ENCODE assay signal across 18 cellular contexts in the genomic region with DNA sequence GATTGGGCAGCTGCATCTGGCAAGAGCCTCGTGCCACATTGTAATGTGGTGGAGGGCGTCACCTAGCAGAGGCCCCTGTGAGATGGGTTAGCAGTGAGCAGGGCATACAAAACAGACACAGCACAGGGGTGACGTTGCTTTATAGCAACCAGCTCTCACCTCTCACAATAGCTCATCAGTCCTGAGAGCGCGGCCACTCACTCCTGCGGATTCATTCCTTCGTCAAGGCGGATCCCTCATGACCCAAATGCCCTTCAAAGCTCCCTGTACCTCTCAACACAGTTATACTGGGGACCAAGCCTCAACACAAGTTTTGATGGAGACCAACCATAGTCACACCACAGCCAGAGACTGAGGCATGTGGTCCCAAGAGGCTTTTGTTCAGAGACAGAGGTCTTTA. TPM values are rescaled to one million over a fixed set of nuclear protein-coding genes. Genes with fewer than 3 reads are reported as not detected.
DNase-seq lines count a peak whose midpoint lies in the region; ATAC-seq, FAIRE-seq and TF ChIP-seq lines count a peak whose summit lies in the region.
"Had no signal": no experiment of that assay in that cellular context is flagged by ENCODE, and none has a peak within 500 bp of the region (broad histone marks: within the 10 kb centered on the region; RNA-seq: fewer than 3 reads in every experiment).

No MANE protein-coding gene starts in this region.

- TF ChIP-seq RAD21 in HepG2 (CRISPR knock-in tag; IDR thresholded peaks at IDR 0.05), result no peak

- H2AFZ ChIP-seq in HepG2 (ENCODE audit: low read length), result no peak overlapping the region

- in situ Hi-C loops in HepG2 (cut with HindIII; ENCODE audit: extremely low pct_ligation_motif_present, low pct_unique_long_range_greater_than_20kb), result no loop called here

- no peaks in the 10 kb centered on the region for H3K9me3 ChIP-seq in right lobe of liver
- no peaks in the 10 kb centered on the region for H3K9me3 ChIP-seq in HepG2 (ENCODE audit: low read length)
- no peaks in the 10 kb centered on the region for H3K9me3 ChIP-seq in Peyer's patch
- H3K9me3 ChIP-seq in thyroid gland, result no peaks in the 10 kb centered on the region
- H3K9me3 ChIP-seq: A549, SJSA1 had no signal

- peaks cover 10 to 17% of the 10 kb centered on the region in 2 donors for H3K36me3 Mint-ChIP-seq in naive B cell

- POLR2A ChIA-PET in HepG2 (lab: Yijun Ruan, JAX), result interaction anchor here (1.2 kb wide), 1 partner anchor 11 kb away, joined by 3 read pairs; no protein-coding TSS in a partner anchor

- H3K36me3 ChIP-seq in right lobe of liver, result no peaks in the 10 kb centered on the region
- no peaks in the 10 kb centered on the region for H3K36me3 ChIP-seq in HepG2 (replicated peaks in 1 of 2; ENCODE audit: control insufficient read depth in 1 of 2, insufficient read depth in 2 of 2, low read length in 2 of 2)
- H3K36me3 ChIP-seq in Peyer's patch, result peaks cover 0 to 48% (median 0%) of the 10 kb centered on the region in 3 donors
- H3K36me3 ChIP-seq in thyroid gland, result peaks cover 1 to 6% of the 10 kb centered on the region in 2 donors
- H3K36me3 ChIP-seq: SJSA1 had no signal

- FAIRE-seq in HepG2 (lab: Jason Lieb, UNC), result no peak
- FAIRE-seq: A549 had no signal

- TF ChIP-seq EP300 in HepG2 (IDR thresholded peaks at IDR 0.05; ENCODE audit: low read depth in 2 of 2, low read length in 2 of 2) (no peak), HepG2 (CRISPR knock-in tag; IDR thresholded peaks at IDR 0.05; ENCODE audit: borderline replicate concordance) (no peak)

- H3K9ac ChIP-seq in HepG2 (ENCODE audit: insufficient read depth, low read depth, low read length), result no peak overlapping the region

- no peaks in the 10 kb centered on the region for H3K79me2 ChIP-seq in HepG2 (ENCODE audit: insufficient read depth, low read length)

- DNase-seq in right lobe of liver (no peak), HepG2 (ENCODE audit: low spot score) (no peak), Peyer's patch (peak in 2 of 3 donors; percentile 11 to 41), naive B cell (no peak), thyroid gland (no peak), DMS53 treated with DMSO at 0.1 percent for 48 hours (lab: John Stamatoyannopoulos, UW; ENCODE audit: unreplicated experiment) (no peak), KG1 (lab: John Stamatoyannopoulos, UW) (no peak), SKM-1 treated with dmso at 0.1 percent for 144 hours (lab: John Stamatoyannopoulos, UW; ENCODE audit: unreplicated experiment) (no peak)
- DNase-seq: COR-L47, DMS153, NCI-H1105 treated with DMSO at 0.1 percent for 48 hours, NCI-H1694 treated with DMSO at 0.1 percent for 48 hours, PC-3 had no signal

- H3K4me1 ChIP-seq in right lobe of liver (peaks cover 0 to 46% (median 11%) of the 10 kb centered on the region in 4 donors), HepG2 (ENCODE audit: insufficient read depth, low read length) (no peaks in the 10 kb centered on the region), Peyer's patch (peaks cover 6 to 50% (median 13%) of the 10 kb centered on the region in 4 donors), thyroid gland (peaks cover 37 to 52% of the 10 kb centered on the region in 2 donors)
- H3K4me1 ChIP-seq: A549, SJSA1 had no signal

- peaks cover 41 to 64% (median 48%) of the 10 kb centered on the region in 3 donors for H3K4me1 Mint-ChIP-seq in naive B cell

- peak overlapping the region in 3 of 8 donors; percentile 79 to 84 (median 79) for H3K4me3 Mint-ChIP-seq in naive B cell
- H3K4me3 Mint-ChIP-seq: CD14-positive monocyte had no signal

- peak overlapping the region; percentile 89 to 99 (median 96) for H3K27ac Mint-ChIP-seq in naive B cell

- no peaks in the 10 kb centered on the region for H3K9me3 Mint-ChIP-seq in naive B cell

- intact Hi-C loops in right lobe of liver (cut with DNase I), result no loop called here
- intact Hi-C loops in HepG2 (cut with micrococcal nuclease; ENCODE audit: unreplicated experiment), result no loop called here
- intact Hi-C loops in thyroid gland (cut with DNase I), result no loop called here

- no peak overlapping the region for H3K4me2 ChIP-seq in HepG2 (ENCODE audit: low read depth, low read length)
- H3K4me2 ChIP-seq: A549 had no signal

- TF ChIP-seq POLR2A in right lobe of liver (IDR thresholded peaks at IDR 0.05) (no peak), HepG2 (IDR thresholded peaks at IDR 0.05; ENCODE audit: insufficient read depth in 1 of 2, low read depth in 2 of 2, low read length in 2 of 2) (no peak), Peyer's patch (IDR thresholded peaks at IDR 0.05) (no peak), thyroid gland (IDR thresholded peaks at IDR 0.05) (no peak)

- H4K20me1 ChIP-seq in HepG2 (ENCODE audit: insufficient read depth, low read length), result no peaks in the 10 kb centered on the region

- ATAC-seq in right lobe of liver, result no peak
- no peak for ATAC-seq in HepG2
- no peak for ATAC-seq in naive B cell (ENCODE audit: low read depth in 2 of 2)
- ATAC-seq: A549 had no signal

- no peak for TF ChIP-seq CTCF in right lobe of liver (IDR thresholded peaks at IDR 0.05)
- TF ChIP-seq CTCF in HepG2 (CRISPR knock-in tag; IDR thresholded peaks at IDR 0.05), result no peak
- no peak for TF ChIP-seq CTCF in Peyer's patch (IDR thresholded peaks at IDR 0.05)
- TF ChIP-seq CTCF in thyroid gland (IDR thresholded peaks at IDR 0.05), result no peak

- no peak overlapping the region for H3K4me3 ChIP-seq in right lobe of liver
- H3K4me3 ChIP-seq in HepG2 (replicated peaks in 1 of 3; ENCODE audit: insufficient read depth in 1 of 3, low read depth in 2 of 3, low read length in 3 of 3), result no peak overlapping the region
- no peak overlapping the region for H3K4me3 ChIP-seq in Peyer's patch
- H3K4me3 ChIP-seq in thyroid gland (replicated peaks in 1 of 3), result no peak overlapping the region
- H3K4me3 ChIP-seq: A549, SJSA1 had no signal

- no TSS peak for BruUV-seq in HepG2 (replicated peaks; lab: Mats Ljungman, UMichigan)

- H3K27ac ChIP-seq in right lobe of liver, result peak overlapping the region in 2 of 3 donors; percentile 56 to 91
- no peak overlapping the region for H3K27ac ChIP-seq in HepG2 (ENCODE audit: extremely low read length, insufficient read depth, low read length)
- peak overlapping the region in 1 of 4 donors; percentile 72 for H3K27ac ChIP-seq in Peyer's patch
- peak overlapping the region; percentile 53 to 72 (median 67) for H3K27ac ChIP-seq in thyroid gland
- H3K27ac ChIP-seq: A549, SJSA1 had no signal

- WGBS in right lobe of liver (ENCODE audit: insufficient coverage, low coverage, low lambda C conversion rate, missing lambda C conversion rate), result 83% methylated on average over 1 of the region's 8 CpGs
- WGBS in HepG2 (ENCODE audit: low lambda C conversion rate), result 46% methylated on average over 8 of the region's 8 CpGs
- WGBS in thyroid gland, 2 donors, result 82 to 88% methylated on average over 8 of the region's 8 CpGs

- CTCF ChIA-PET in HepG2 (lab: Yijun Ruan, JAX; ENCODE audit: low intra/inter-chr PET ratio, low total read pairs), result no interaction called here

- no peaks in the 10 kb centered on the region for H3K27me3 ChIP-seq in right lobe of liver
- H3K27me3 ChIP-seq in HepG2 (ENCODE audit: control insufficient read depth in 1 of 2, insufficient read depth in 2 of 2, low read length in 2 of 2), result no peaks in the 10 kb centered on the region; a peak in 1 of 5 replicates
- H3K27me3 ChIP-seq in Peyer's patch, result no peaks in the 10 kb centered on the region
- H3K27me3 ChIP-seq in thyroid gland, result no peaks in the 10 kb centered on the region
- H3K27me3 ChIP-seq: SJSA1 had no signal

- H3K27me3 Mint-ChIP-seq in naive B cell, result no peaks in the 10 kb centered on the region

RNA-seq across cellular contexts. Expression of a gene that starts 22.9 kb away (rescaled TPM):
- 10 to 100 TPM in 1 of 6 experiments, 1 to 10 TPM in 5; 2.5 to 10.8 (median 6.2) TPM for total RNA-seq in right lobe of liver
- total RNA-seq in HepG2 (2016; rRNA removed; fragmentation: Illumina TruSeq; extraction: Trizol), result 0.17 and 0.40 TPM in 2 replicates
- total RNA-seq in HepG2 (2016; cell fraction: cytosol; rRNA removed; fragmentation: Illumina TruSeq; extraction: Trizol; ENCODE audit: low read depth), result 0.18 TPM in 1 of 2 replicates, not detected in the other
- 0.10 and 0.28 TPM in 2 replicates for total RNA-seq in HepG2 (2016; cell fraction: insoluble cytoplasmic fraction; rRNA removed; fragmentation: Illumina TruSeq; extraction: Trizol)
- 0.31 and 0.48 TPM in 2 replicates for total RNA-seq in HepG2 (2016; cell fraction: membrane; rRNA removed; fragmentation: Illumina TruSeq; extraction: Trizol)
- 0.31 and 0.34 TPM in 2 replicates for total RNA-seq in HepG2 (2016; cell fraction: nucleus; rRNA removed; fragmentation: Illumina TruSeq; extraction: Trizol)
- polyA plus RNA-seq in HepG2 (2011; rRNA removed), result 0.14 and 0.22 TPM in 2 replicates
- 0.12 and 0.14 TPM in 2 replicates for polyA plus RNA-seq in HepG2 (2011; cell fraction: cytosol; rRNA removed)
- polyA plus RNA-seq in HepG2 (2011; cell fraction: nucleus; rRNA removed), result 0.19 and 0.29 TPM in 2 replicates
- 0.13 and 0.28 TPM in 2 replicates for polyA plus RNA-seq in HepG2 (2012)
- 0.18 and 0.58 TPM in 2 replicates for polyA plus RNA-seq in HepG2 (2016; cell fraction: cytosol; fragmentation: Illumina TruSeq; extraction: Trizol; ENCODE audit: low read depth)
- polyA plus RNA-seq in HepG2 (2016; cell fraction: insoluble cytoplasmic fraction; fragmentation: Illumina TruSeq; extraction: Trizol; ENCODE audit: low read depth), result 0.12 and 0.25 TPM in 2 replicates
- 0.35 and 0.40 TPM in 2 replicates for polyA plus RNA-seq in HepG2 (2016; cell fraction: membrane; fragmentation: Illumina TruSeq; extraction: Trizol; ENCODE audit: low read depth)
- 0.37 and 0.70 TPM in 2 replicates for polyA plus RNA-seq in HepG2 (2016; cell fraction: nucleus; fragmentation: Illumina TruSeq; extraction: Trizol; ENCODE audit: insufficient read depth, low read depth)
- 0.80 and 7.9 TPM in 2 replicates for polyA minus RNA-seq in HepG2 (2011; rRNA and poly(A)+ RNA removed; ENCODE audit: low replicate concordance)
- polyA minus RNA-seq in HepG2 (2011; cell fraction: cytosol; rRNA and poly(A)+ RNA removed), result 0.49 TPM in 1 of 2 replicates, not detected in the other
- 0.12 and 0.39 TPM in 2 replicates for polyA minus RNA-seq in HepG2 (2011; cell fraction: nucleus; rRNA and poly(A)+ RNA removed)
- total RNA-seq in Peyer's patch, result 100 to 1,000 TPM in 3 of 4 donors, 10 to 100 TPM in 1; 66.0 to 249 (median 195) TPM
- 10 to 100 TPM in 4 of 6 donors, 1 to 10 TPM in 2; 4.9 to 15.7 (median 11.2) TPM for polyA plus RNA-seq in naive B cell (ENCODE audit: low read depth in 6 of 6)
- 10 to 100 TPM; 26.1 to 37.9 (median 34.9) TPM for total RNA-seq in thyroid gland
- total RNA-seq: LHCN-M2 had no signal

RNA-seq across cellular contexts. Expression of a gene that starts 40.6 kb away (rescaled TPM):
- under 1 TPM in 5 of 6 experiments, not detected in 1; 0.18 to 0.55 (median 0.22) TPM for total RNA-seq in right lobe of liver
- total RNA-seq in HepG2 (2016; rRNA removed; fragmentation: Illumina TruSeq; extraction: Trizol), result not detected in 2 replicates
- not detected in 2 replicates for total RNA-seq in HepG2 (2016; cell fraction: cytosol; rRNA removed; fragmentation: Illumina TruSeq; extraction: Trizol; ENCODE audit: low read depth)
- total RNA-seq in HepG2 (2016; cell fraction: insoluble cytoplasmic fraction; rRNA removed; fragmentation: Illumina TruSeq; extraction: Trizol), result not detected in 2 replicates
- total RNA-seq in HepG2 (2016; cell fraction: membrane; rRNA removed; fragmentation: Illumina TruSeq; extraction: Trizol), result not detected in 2 replicates
- total RNA-seq in HepG2 (2016; cell fraction: nucleus; rRNA removed; fragmentation: Illumina TruSeq; extraction: Trizol), result not detected in 2 replicates
- polyA plus RNA-seq in HepG2 (2011; rRNA removed), result not detected in 2 replicates
- polyA plus RNA-seq in HepG2 (2011; cell fraction: cytosol; rRNA removed), result not detected in 2 replicates
- not detected in 2 replicates for polyA plus RNA-seq in HepG2 (2011; cell fraction: nucleus; rRNA removed)
- polyA plus RNA-seq in HepG2 (2012), result not detected in 2 replicates
- polyA plus RNA-seq in HepG2 (2016; cell fraction: cytosol; fragmentation: Illumina TruSeq; extraction: Trizol; ENCODE audit: low read depth), result not detected in 2 replicates
- not detected in 2 replicates for polyA plus RNA-seq in HepG2 (2016; cell fraction: insoluble cytoplasmic fraction; fragmentation: Illumina TruSeq; extraction: Trizol; ENCODE audit: low read depth)
- not detected in 2 replicates for polyA plus RNA-seq in HepG2 (2016; cell fraction: membrane; fragmentation: Illumina TruSeq; extraction: Trizol; ENCODE audit: low read depth)
- polyA plus RNA-seq in HepG2 (2016; cell fraction: nucleus; fragmentation: Illumina TruSeq; extraction: Trizol; ENCODE audit: insufficient read depth, low read depth), result not detected in 2 replicates
- not detected in 2 replicates for polyA minus RNA-seq in HepG2 (2011; rRNA and poly(A)+ RNA removed; ENCODE audit: low replicate concordance)
- polyA minus RNA-seq in HepG2 (2011; cell fraction: cytosol; rRNA and poly(A)+ RNA removed), result not detected in 2 replicates
- not detected in 2 replicates for polyA minus RNA-seq in HepG2 (2011; cell fraction: nucleus; rRNA and poly(A)+ RNA removed)
- total RNA-seq in Peyer's patch, result 10 to 100 TPM in 1 of 4 donors, 1 to 10 TPM in 3; 2.5 to 11.0 (median 6.7) TPM
- polyA plus RNA-seq in naive B cell (ENCODE audit: low read depth in 6 of 6), result not detected
- total RNA-seq in thyroid gland, result 1 to 10 TPM; 2.7 to 3.7 (median 3.0) TPM
- total RNA-seq: H4, LHCN-M2, SJSA1 had no signal
- polyA plus RNA-seq: CD14-positive monocyte had no signal

Comparison
In these comparisons a context has a peak if more than half of its experiments do, and no peak if none do; other contexts are left out.
1. DNase-seq: peak in Peyer's patch (2 of 3); none in right lobe of liver (0 of 3), HepG2 (single experiment), naive B cell (single experiment), thyroid gland (0 of 2), DMS53 treated with DMSO at 0.1 percent for 48 hours (single experiment), KG1 (single experiment) and SKM-1 treated with dmso at 0.1 percent for 144 hours (single experiment).